ENCODE assay signal across 10 cellular contexts in the genomic region with DNA sequence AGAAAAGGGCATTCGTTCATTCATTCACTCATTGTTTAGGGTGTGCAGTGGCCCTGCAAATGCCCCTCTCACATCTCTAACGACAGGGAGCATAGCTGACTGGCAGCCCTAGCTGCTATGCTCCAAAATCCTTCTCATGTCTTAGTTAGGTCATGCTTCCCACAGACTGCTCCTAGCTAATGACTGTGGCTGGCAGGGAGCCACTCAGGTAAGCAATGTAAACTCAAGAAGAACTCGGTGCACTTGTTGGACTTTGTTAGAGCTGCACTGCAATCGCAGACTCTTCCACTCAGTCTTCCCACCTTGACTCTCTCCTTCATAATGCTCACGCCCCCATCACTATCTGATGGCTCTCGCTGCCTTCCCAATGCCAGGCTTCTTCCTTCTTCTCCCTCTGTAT. TPM values are rescaled to one million over a fixed set of nuclear protein-coding genes. Genes with fewer than 3 reads are reported as not detected.
A peak's percentile ranks its signal among the peaks of the same experiment; 100 is the strongest.
DNase-seq lines count a peak whose midpoint lies in the region; ATAC-seq and TF ChIP-seq lines count a peak whose summit lies in the region.
"Had no signal": no experiment of that assay in that cellular context is flagged by ENCODE, and none has a peak within 500 bp of the region (broad histone marks: within the 10 kb centered on the region; RNA-seq: fewer than 3 reads in every experiment).

No MANE protein-coding gene starts in this region.

- H3K79me2 ChIP-seq in SU-DHL-6 (ENCODE audit: insufficient read depth, low read length) (no peaks in the 10 kb centered on the region), hepatocyte (no peaks in the 10 kb centered on the region), smooth muscle cell (ENCODE audit: low read depth) (no peaks in the 10 kb centered on the region)

- H3F3A ChIP-seq in SU-DHL-6 (ENCODE audit: insufficient read depth) (no peaks in the 10 kb centered on the region), smooth muscle cell (ENCODE audit: low read depth) (no peaks in the 10 kb centered on the region)

- no peak overlapping the region for H3K27ac ChIP-seq in SU-DHL-6 (ENCODE audit: low read depth, low read length)
- no peak overlapping the region for H3K27ac ChIP-seq in hepatocyte
- no peak overlapping the region for H3K27ac ChIP-seq in smooth muscle cell (ENCODE audit: low read depth)
- H3K27ac ChIP-seq: heart left ventricle had no signal

- H3K36me3 ChIP-seq in SU-DHL-6 (ENCODE audit: low read length) (no peaks in the 10 kb centered on the region), hepatocyte (replicated peaks; ENCODE audit: insufficient read depth, low read depth) (no peaks in the 10 kb centered on the region), smooth muscle cell (ENCODE audit: low read depth) (no peaks in the 10 kb centered on the region)
- H3K36me3 ChIP-seq: heart left ventricle had no signal

- DNase-seq in NCI-H748 (lab: John Stamatoyannopoulos, UW; ENCODE audit: unreplicated experiment) (peak; percentile 7), NCI-H748 treated with DMSO at 0.1 percent for 48 hours (lab: John Stamatoyannopoulos, UW) (no peak), hepatocyte (ENCODE audit: low spot score) (peak; percentile 33), smooth muscle cell (lab: John Stamatoyannopoulos, UW; ENCODE audit: unreplicated experiment) (no peak), posterior vena cava (ENCODE audit: low spot score) (no peak), LoVo (ENCODE audit: low spot score) (no peak)
- DNase-seq: heart left ventricle had no signal

- 85% methylated on average over 6 of the region's 6 CpGs for WGBS in hepatocyte (ENCODE audit: low lambda C conversion rate, missing lambda C conversion rate)
- 86% methylated on average over 6 of the region's 6 CpGs for whole genome bisulfite sequencing in smooth muscle cell (ENCODE audit: low lambda C conversion rate)

- H3K4me1 ChIP-seq in hepatocyte (ENCODE audit: insufficient read depth) (no peaks in the 10 kb centered on the region), smooth muscle cell (ENCODE audit: low read depth) (no peaks in the 10 kb centered on the region)

- H2AFZ ChIP-seq in SU-DHL-6 (ENCODE audit: low read depth, low read length, severe bottlenecking) (peak overlapping the region; percentile 55), hepatocyte (peak overlapping the region; percentile 45), smooth muscle cell (ENCODE audit: low read depth) (peak overlapping the region; percentile 76)

- intact Hi-C loops in posterior vena cava (cut with DNase I): loop anchor here in 1 of 2 donors (5.0 kb wide), 1 partner anchor 151 kb away; no protein-coding TSS in a partner anchor

- no peak for ATAC-seq in GM21381 (IDR thresholded peaks at IDR 0.05; ENCODE audit: unreplicated experiment)

- no peaks in the 10 kb centered on the region for H3K9me3 ChIP-seq in SU-DHL-6 (ENCODE audit: insufficient read depth, low read length)
- no peaks in the 10 kb centered on the region for H3K9me3 ChIP-seq in hepatocyte (ENCODE audit: low read depth)
- no peaks in the 10 kb centered on the region for H3K9me3 ChIP-seq in smooth muscle cell (replicated peaks; ENCODE audit: low read depth)

- TF ChIP-seq CTCF in SU-DHL-6 (IDR thresholded peaks at IDR 0.05; ENCODE audit: insufficient read depth, low read length, poor library complexity, severe bottlenecking): no peak
- TF ChIP-seq CTCF in hepatocyte (IDR thresholded peaks at IDR 0.05; ENCODE audit: poor library complexity): no peak
- TF ChIP-seq CTCF in smooth muscle cell (IDR thresholded peaks at IDR 0.05; ENCODE audit: borderline replicate concordance, insufficient read depth, poor library complexity, severe bottlenecking): no peak

- no peaks in the 10 kb centered on the region for H3K27me3 ChIP-seq in SU-DHL-6 (ENCODE audit: low read length)
- H3K27me3 ChIP-seq in hepatocyte: peaks cover 6% of the 10 kb centered on the region
- H3K27me3 ChIP-seq in smooth muscle cell (ENCODE audit: low read depth): peaks cover 12% of the 10 kb centered on the region

- no peaks in the 10 kb centered on the region for H4K20me1 ChIP-seq in SU-DHL-6 (ENCODE audit: low read depth, low read length)
- no peaks in the 10 kb centered on the region for H4K20me1 ChIP-seq in hepatocyte (ENCODE audit: insufficient read depth, poor library complexity, severe bottlenecking)
- H4K20me1 ChIP-seq in smooth muscle cell (ENCODE audit: low read depth): no peaks in the 10 kb centered on the region

- H3K4me2 ChIP-seq in SU-DHL-6 (ENCODE audit: low read depth, low read length, poor library complexity, severe bottlenecking): no peak overlapping the region
- H3K4me2 ChIP-seq in hepatocyte: peak overlapping the region; percentile 57
- peak overlapping the region; percentile 48 for H3K4me2 ChIP-seq in smooth muscle cell

- H3K4me3 ChIP-seq in SU-DHL-6 (ENCODE audit: insufficient read depth, low read length, poor library complexity, severe bottlenecking) (no peak overlapping the region), hepatocyte (no peak overlapping the region), smooth muscle cell (no peak overlapping the region)

- H3K9me2 ChIP-seq in SU-DHL-6 (replicated peaks; ENCODE audit: insufficient read depth, low read length): no peaks in the 10 kb centered on the region
- H3K9me2 ChIP-seq in hepatocyte (replicated peaks; ENCODE audit: insufficient read depth): no peaks in the 10 kb centered on the region

- no peak overlapping the region for H3K9ac ChIP-seq in SU-DHL-6 (ENCODE audit: low read length)
- H3K9ac ChIP-seq in smooth muscle cell (ENCODE audit: low read depth): no peak overlapping the region

RNA-seq across cellular contexts. Expression of a gene that starts 24.1 kb away (rescaled TPM):
- total RNA-seq in hepatocyte (not detected in 2 replicates), smooth muscle cell (0.45 and 0.72 TPM in 2 replicates), posterior vena cava (not detected)
- polyA plus RNA-seq in hepatocyte (not detected in 2 replicates), smooth muscle cell (not detected in 2 replicates)
- polyA plus RNA-seq: heart left ventricle had no signal

RNA-seq across cellular contexts. Expression of a gene that starts 40.7 kb away (rescaled TPM):
- total RNA-seq in hepatocyte (8.7 and 22.4 TPM in 2 replicates), smooth muscle cell (0.09 and 0.94 TPM in 2 replicates), posterior vena cava (1 to 10 TPM in 1 of 2 donors, under 1 TPM in 1; 0.67 to 1.2 TPM)
- polyA plus RNA-seq in hepatocyte (12.7 and 12.8 TPM in 2 replicates), smooth muscle cell (0.56 TPM in 1 of 2 replicates, not detected in the other)

RNA-seq across cellular contexts. Expression of a gene that starts 49.3 kb away (rescaled TPM):
- total RNA-seq in hepatocyte: not detected in 2 replicates
- 0.34 TPM in 1 of 2 replicates, not detected in the other for polyA plus RNA-seq in hepatocyte
- total RNA-seq in smooth muscle cell: not detected in 2 replicates
- 0.40 TPM in 1 of 2 replicates, not detected in the other for polyA plus RNA-seq in smooth muscle cell
- total RNA-seq in posterior vena cava: not detected
- total RNA-seq: cerebellum, heart left ventricle had no signal
- polyA plus RNA-seq: heart left ventricle had no signal

Comparison
In these comparisons a context has a peak if more than half of its experiments do, and no peak if none do; other contexts are left out.
1. DNase-seq: peak in NCI-H748 (single experiment) and hepatocyte (single experiment); none in NCI-H748 treated with DMSO at 0.1 percent for 48 hours (single experiment), smooth muscle cell (single experiment), posterior vena cava (single experiment) and LoVo (single experiment).
2. Peak in every context shown above with its lines, with median percentiles within 50 percentile points of each other: H2AFZ ChIP-seq.